Comparison of ENCODE assay signal across 2 cellular contexts in the genomic region with DNA sequence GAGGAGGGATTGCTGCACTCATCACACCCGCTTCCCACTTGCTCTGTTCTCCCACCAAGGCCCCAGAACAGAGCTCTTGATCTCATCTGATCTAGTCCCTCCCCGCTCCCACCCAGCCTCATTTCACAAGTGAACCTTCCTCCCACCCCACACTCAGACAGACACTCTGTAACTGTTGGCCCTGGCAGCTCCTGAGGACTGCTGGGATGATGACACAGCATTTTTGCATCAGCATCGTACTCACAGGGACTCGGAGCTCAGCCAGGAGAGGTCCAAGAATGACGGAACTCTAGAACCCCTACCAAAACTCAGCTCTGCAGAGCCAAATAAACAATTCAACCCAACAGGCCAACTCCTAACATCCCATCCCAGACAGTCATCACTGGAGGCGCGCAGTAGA.
TF ChIP-seq lines count a peak whose summit lies in the region.

No MANE protein-coding gene starts in this region.

TF ChIP-seq in A549, 52 proteins besides CTCF, POLR2A, EP300 and RAD21:
- TF ChIP-seq NFE2L2 (conservative IDR thresholded peaks at IDR 0.05; ENCODE audit: low read length) (peak; percentile 16; the same call in 1 of the 2 replicates), MAFK (IDR thresholded peaks at IDR 0.05; ENCODE audit: partially characterized antibody) (peak; percentile 84), SMC3 (IDR thresholded peaks at IDR 0.05) (no peak), ZSCAN20 (CRISPR knock-in tag; IDR thresholded peaks at IDR 0.05) (no peak)

TF ChIP-seq in IMR-90, 13 proteins besides CTCF, POLR2A, EP300 and RAD21 (continued from another document):
- TF ChIP-seq NFE2L2 (IDR thresholded peaks at IDR 0.05; ENCODE audit: low read depth, low read length) (peak; percentile 46), RFX5 (IDR thresholded peaks at IDR 0.05; ENCODE audit: low read depth, low read length) (no peak), CHD1 (IDR thresholded peaks at IDR 0.05; ENCODE audit: low read depth, low read length) (no peak), MAZ (IDR thresholded peaks at IDR 0.05; ENCODE audit: borderline replicate concordance, low read depth, low read length) (no peak), RCOR1 (IDR thresholded peaks at IDR 0.05; ENCODE audit: insufficient replicate concordance, low read length) (no peak), FOS (IDR thresholded peaks at IDR 0.05; ENCODE audit: low read depth, low read length) (no peak), BHLHE40 (IDR thresholded peaks at IDR 0.05; ENCODE audit: low read depth, low read length) (no peak), MXI1 (IDR thresholded peaks at IDR 0.05; ENCODE audit: borderline replicate concordance, low read depth, low read length) (no peak), CEBPB (IDR thresholded peaks at IDR 0.05; ENCODE audit: low read depth, low read length) (no peak), SMC3 (IDR thresholded peaks at IDR 0.05; ENCODE audit: low read depth, low read length) (no peak)
- TF ChIP-seq, protein P1, sequence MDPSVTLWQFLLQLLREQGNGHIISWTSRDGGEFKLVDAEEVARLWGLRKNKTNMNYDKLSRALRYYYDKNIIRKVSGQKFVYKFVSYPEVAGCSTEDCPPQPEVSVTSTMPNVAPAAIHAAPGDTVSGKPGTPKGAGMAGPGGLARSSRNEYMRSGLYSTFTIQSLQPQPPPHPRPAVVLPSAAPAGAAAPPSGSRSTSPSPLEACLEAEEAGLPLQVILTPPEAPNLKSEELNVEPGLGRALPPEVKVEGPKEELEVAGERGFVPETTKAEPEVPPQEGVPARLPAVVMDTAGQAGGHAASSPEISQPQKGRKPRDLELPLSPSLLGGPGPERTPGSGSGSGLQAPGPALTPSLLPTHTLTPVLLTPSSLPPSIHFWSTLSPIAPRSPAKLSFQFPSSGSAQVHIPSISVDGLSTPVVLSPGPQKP (IDR thresholded peaks at IDR 0.05; ENCODE audit: borderline replicate concordance, low read depth, low read length), result no peak
- TF ChIP-seq, protein P2, sequence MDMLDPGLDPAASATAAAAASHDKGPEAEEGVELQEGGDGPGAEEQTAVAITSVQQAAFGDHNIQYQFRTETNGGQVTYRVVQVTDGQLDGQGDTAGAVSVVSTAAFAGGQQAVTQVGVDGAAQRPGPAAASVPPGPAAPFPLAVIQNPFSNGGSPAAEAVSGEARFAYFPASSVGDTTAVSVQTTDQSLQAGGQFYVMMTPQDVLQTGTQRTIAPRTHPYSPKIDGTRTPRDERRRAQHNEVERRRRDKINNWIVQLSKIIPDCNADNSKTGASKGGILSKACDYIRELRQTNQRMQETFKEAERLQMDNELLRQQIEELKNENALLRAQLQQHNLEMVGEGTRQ (IDR thresholded peaks at IDR 0.05; ENCODE audit: low read depth, low read length), result no peak
